ENCODE assay signal across 13 cellular contexts in genomic region chr15:22253676-22254408, GRCh38.
DNase-seq lines count a peak whose midpoint lies in the region; ATAC-seq and TF ChIP-seq lines count a peak whose summit lies in the region.
"Had no signal": no experiment of that assay in that cellular context is flagged by ENCODE, and none has a peak within 500 bp of the region (broad histone marks: within the 10 kb centered on the region; RNA-seq: fewer than 3 reads in every experiment).

No MANE protein-coding gene starts in this region.

- H3K4me2 ChIP-seq in BLaER1 treated with 17β-estradiol and CSF1 and Interleukin-3, amounts not matched to agents 10 nM and 100 nM: peak overlapping the region; percentile 75 to 97 (median 94)
- H3K4me2 ChIP-seq in OCI-LY7 (ENCODE audit: low read length): peak overlapping the region; percentile 55

- H4K20me1 ChIP-seq in BLaER1 treated with 17β-estradiol and CSF1 and Interleukin-3, amounts not matched to agents 10 nM and 100 nM: peaks cover 0 to 34% (median 0%) of the 10 kb centered on the region in 11 experiments; a peak in 5 of 22 replicates
- no peaks in the 10 kb centered on the region for H4K20me1 ChIP-seq in OCI-LY7 (ENCODE audit: insufficient read depth, low read length)

- peak overlapping the region; percentile 62; the same call in 1 of the 2 replicates for H2AFZ ChIP-seq in OCI-LY7 (ENCODE audit: low read length)

- no TSS peak for BruUV-seq in OCI-LY7 (replicated peaks; lab: Mats Ljungman, UMichigan)

- H3K4me1 Mint-ChIP-seq in mesothelial cell of epicardium: no peaks in the 10 kb centered on the region
- peaks cover 17% of the 10 kb centered on the region for H3K4me1 Mint-ChIP-seq in activated T-helper 2 cell treated with anti-CD3 and anti-CD28 coated beads, Interferon-gamma antibody, Interleukin-2, Interleukin-4, amounts not matched to agents 10 μg/mL and 5 μg/mL and 100 μg/mL, durations not matched to agents 14 hours and 24 hours and 36 hours (ENCODE audit: low read depth)

- H3K27me3 ChIP-seq in BLaER1 treated with 17β-estradiol and CSF1 and Interleukin-3, amounts not matched to agents 10 nM and 100 nM: peaks cover 0 to 81% (median 0%) of the 10 kb centered on the region in 11 experiments; a peak in 7 of 22 replicates
- H3K27me3 ChIP-seq: tibial nerve had no signal

- peaks cover 18 to 47% (median 29%) of the 10 kb centered on the region in 10 experiments for H3K4me1 ChIP-seq in BLaER1 treated with 17β-estradiol and CSF1 and Interleukin-3, amounts not matched to agents 10 nM and 100 nM
- H3K4me1 ChIP-seq in OCI-LY7 (ENCODE audit: insufficient read depth, low read length, poor library complexity, severe bottlenecking): peaks cover 31% of the 10 kb centered on the region
- H3K4me1 ChIP-seq: left ventricle myocardium inferior, tibial nerve had no signal

- POLR2A ChIA-PET in OCI-LY7 (lab: Charles Lee): no interaction called here

- H3K36me3 ChIP-seq in BLaER1 treated with 17β-estradiol and CSF1 and Interleukin-3, amounts not matched to agents 10 nM and 100 nM: no peaks in the 10 kb centered on the region
- H3K36me3 ChIP-seq in OCI-LY7 (ENCODE audit: insufficient read depth, low read length): no peaks in the 10 kb centered on the region
- H3K36me3 ChIP-seq: left ventricle myocardium inferior, tibial nerve had no signal

- intact Hi-C loops in OCI-LY7 (cut with micrococcal nuclease; ENCODE audit: unreplicated experiment): loop anchor here (5.0 to 10.0 kb wide), 2 partner anchors 541 to 1897 kb away; no protein-coding TSS in a partner anchor
- intact Hi-C loops in activated T-helper 2 cell treated with anti-CD3 and anti-CD28 coated beads, Interferon-gamma antibody, Interleukin-2, Interleukin-4, amounts not matched to agents 10 μg/mL and 5 μg/mL and 100 μg/mL, durations not matched to agents 14 hours and 24 hours and 36 hours (cut with micrococcal nuclease): loop anchor here (1.0 kb wide), 1 partner anchor 10 kb away; no protein-coding TSS in a partner anchor

- H3K79me2 ChIP-seq in OCI-LY7 (ENCODE audit: insufficient read depth, low read depth, low read length): no peaks in the 10 kb centered on the region

- peak overlapping the region in 9 of 11 experiments; percentile 20 to 81 (median 63); a peak in 17 of 22 replicates for H3K27ac ChIP-seq in BLaER1 treated with 17β-estradiol and CSF1 and Interleukin-3, amounts not matched to agents 10 nM and 100 nM
- H3K27ac ChIP-seq in OCI-LY7 (ENCODE audit: low read depth, low read length, poor library complexity, severe bottlenecking): peak overlapping the region; percentile 56
- H3K27ac ChIP-seq: C4-2B, left ventricle myocardium inferior, tibial nerve had no signal

- H3K36me3 Mint-ChIP-seq in mesothelial cell of epicardium: peaks cover 10% of the 10 kb centered on the region
- no peaks in the 10 kb centered on the region for H3K36me3 Mint-ChIP-seq in activated T-helper 2 cell treated with anti-CD3 and anti-CD28 coated beads, Interferon-gamma antibody, Interleukin-2, Interleukin-4, amounts not matched to agents 10 μg/mL and 5 μg/mL and 100 μg/mL, durations not matched to agents 14 hours and 24 hours and 36 hours (ENCODE audit: low read depth)

- DNase-seq in OCI-LY7 (ENCODE audit: low spot score) (peak; percentile 36), mesothelial cell of epicardium (ENCODE audit: low spot score in 2 of 2, unreplicated experiment in 2 of 2) (no peak), EL (no peak)
- DNase-seq in activated T-helper 2 cell treated with anti-CD3 and anti-CD28 coated beads, Interferon-gamma antibody, Interleukin-2, Interleukin-4, amounts not matched to agents 10 μg/mL and 5 μg/mL and 100 μg/mL, durations not matched to agents 14 hours and 24 hours and 36 hours (ENCODE audit: low spot score): no peak
- DNase-seq: activated naive CD4-positive, alpha-beta T cell; left ventricle myocardium inferior; NCI-H1105 treated with DMSO at 0.1 percent for 48 hours had no signal

- peaks cover 21 to 33% (median 22%) of the 10 kb centered on the region in 11 experiments for H3K9me3 ChIP-seq in BLaER1 treated with 17β-estradiol and CSF1 and Interleukin-3, amounts not matched to agents 10 nM and 100 nM (replicated peaks in 1 of 11)
- no peaks in the 10 kb centered on the region for H3K9me3 ChIP-seq in OCI-LY7 (ENCODE audit: low read length)
- H3K9me3 ChIP-seq: left ventricle myocardium inferior had no signal

- TF ChIP-seq CTCF in OCI-LY7 (conservative IDR thresholded peaks at IDR 0.05; ENCODE audit: low read length) (no peak), mesothelial cell of epicardium (IDR thresholded peaks at IDR 0.05; ENCODE audit: unreplicated experiment) (no peak)

- H3K27me3 Mint-ChIP-seq in mesothelial cell of epicardium (ENCODE audit: low read depth): no peaks in the 10 kb centered on the region
- peaks cover 9% of the 10 kb centered on the region for H3K27me3 Mint-ChIP-seq in activated T-helper 2 cell treated with anti-CD3 and anti-CD28 coated beads, Interferon-gamma antibody, Interleukin-2, Interleukin-4, amounts not matched to agents 10 μg/mL and 5 μg/mL and 100 μg/mL, durations not matched to agents 14 hours and 24 hours and 36 hours (ENCODE audit: low read depth)

- ATAC-seq in GM18909 (IDR thresholded peaks at IDR 0.05; ENCODE audit: poor library complexity, unreplicated experiment) (peak; percentile 77), HG02852 (IDR thresholded peaks at IDR 0.05; ENCODE audit: unreplicated experiment) (peak; percentile 84), HG03521 (IDR thresholded peaks at IDR 0.05; ENCODE audit: unreplicated experiment) (no peak)

- H3K9me3 Mint-ChIP-seq in mesothelial cell of epicardium: peaks cover 53% of the 10 kb centered on the region
- no peaks in the 10 kb centered on the region for H3K9me3 Mint-ChIP-seq in activated T-helper 2 cell treated with anti-CD3 and anti-CD28 coated beads, Interferon-gamma antibody, Interleukin-2, Interleukin-4, amounts not matched to agents 10 μg/mL and 5 μg/mL and 100 μg/mL, durations not matched to agents 14 hours and 24 hours and 36 hours

- H3K4me3 Mint-ChIP-seq in mesothelial cell of epicardium: no peak overlapping the region
- no peak overlapping the region for H3K4me3 Mint-ChIP-seq in activated T-helper 2 cell treated with anti-CD3 and anti-CD28 coated beads, Interferon-gamma antibody, Interleukin-2, Interleukin-4, amounts not matched to agents 10 μg/mL and 5 μg/mL and 100 μg/mL, durations not matched to agents 14 hours and 24 hours and 36 hours (ENCODE audit: low read depth)

- H3K4me3 ChIP-seq in BLaER1 treated with 17β-estradiol and CSF1 and Interleukin-3, amounts not matched to agents 10 nM and 100 nM: peak overlapping the region in 6 of 10 experiments; percentile 0 to 32 (median 14); a peak in 7 of 20 replicates
- peak overlapping the region; percentile 14 for H3K4me3 ChIP-seq in OCI-LY7 (ENCODE audit: low read depth, low read length, poor library complexity, severe bottlenecking)
- H3K4me3 ChIP-seq: left ventricle myocardium inferior, tibial nerve had no signal

- H3K9me2 ChIP-seq in OCI-LY7 (ENCODE audit: insufficient read depth, low read length): no peaks in the 10 kb centered on the region

- CTCF ChIA-PET in OCI-LY7 (lab: Charles Lee; ENCODE audit: unreplicated experiment): no interaction called here

- no peak overlapping the region for H3K27ac Mint-ChIP-seq in mesothelial cell of epicardium
- H3K27ac Mint-ChIP-seq in activated T-helper 2 cell treated with anti-CD3 and anti-CD28 coated beads, Interferon-gamma antibody, Interleukin-2, Interleukin-4, amounts not matched to agents 10 μg/mL and 5 μg/mL and 100 μg/mL, durations not matched to agents 14 hours and 24 hours and 36 hours: no peak overlapping the region

- H3K9ac ChIP-seq in BLaER1 treated with 17β-estradiol and CSF1 and Interleukin-3, amounts not matched to agents 10 nM and 100 nM: peak overlapping the region in 9 of 11 experiments; percentile 16 to 67 (median 44); a peak in 14 of 22 replicates
